ENCODE assay signal across 1 cellular context in the genomic region with DNA sequence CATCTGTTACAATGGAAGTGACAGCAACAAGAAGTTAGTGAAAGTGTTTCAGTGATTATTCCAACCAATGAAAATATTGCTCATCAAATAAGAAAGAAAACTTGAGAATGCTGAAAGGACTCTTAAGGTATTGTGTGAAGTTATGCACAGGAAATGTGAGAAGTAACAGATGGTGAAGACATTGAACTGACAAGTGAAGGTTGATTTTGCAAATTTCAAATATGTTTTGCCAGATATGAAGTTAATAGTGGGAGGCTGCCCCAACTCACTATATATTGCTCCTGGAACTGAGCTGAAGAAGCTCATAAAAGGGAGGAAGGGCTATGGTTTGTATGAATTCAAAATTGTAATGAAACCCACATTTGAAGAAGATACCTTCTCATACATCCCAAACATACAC.
TF ChIP-seq lines count a peak whose summit lies in the region.

No MANE protein-coding gene starts in this region.

TF ChIP-seq in GM23338, 12 proteins besides CTCF, POLR2A, EP300 and RAD21:
- TF ChIP-seq, protein P1, sequence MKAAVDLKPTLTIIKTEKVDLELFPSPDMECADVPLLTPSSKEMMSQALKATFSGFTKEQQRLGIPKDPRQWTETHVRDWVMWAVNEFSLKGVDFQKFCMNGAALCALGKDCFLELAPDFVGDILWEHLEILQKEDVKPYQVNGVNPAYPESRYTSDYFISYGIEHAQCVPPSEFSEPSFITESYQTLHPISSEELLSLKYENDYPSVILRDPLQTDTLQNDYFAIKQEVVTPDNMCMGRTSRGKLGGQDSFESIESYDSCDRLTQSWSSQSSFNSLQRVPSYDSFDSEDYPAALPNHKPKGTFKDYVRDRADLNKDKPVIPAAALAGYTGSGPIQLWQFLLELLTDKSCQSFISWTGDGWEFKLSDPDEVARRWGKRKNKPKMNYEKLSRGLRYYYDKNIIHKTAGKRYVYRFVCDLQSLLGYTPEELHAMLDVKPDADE (IDR thresholded peaks at IDR 0.05): no peak
- TF ChIP-seq ZNF114 (CRISPR knock-in tag; IDR thresholded peaks at IDR 0.05) (no peak), EZH2 (IDR thresholded peaks at IDR 0.05; ENCODE audit: low read depth, unreplicated experiment) (no peak), EZH2phosphoT487 (IDR thresholded peaks at IDR 0.05; ENCODE audit: unreplicated experiment) (no peak), CREB1 (CRISPR knock-in tag; IDR thresholded peaks at IDR 0.05; ENCODE audit: low read depth) (no peak), JUNB (IDR thresholded peaks at IDR 0.05; ENCODE audit: unreplicated experiment) (no peak), STAT1 (IDR thresholded peaks at IDR 0.05; ENCODE audit: unreplicated experiment) (no peak), POLR2AphosphoS5 (IDR thresholded peaks at IDR 0.05; ENCODE audit: low read depth) (no peak), NANOG (IDR thresholded peaks at IDR 0.05; ENCODE audit: borderline replicate concordance) (no peak), ZNF331 (CRISPR knock-in tag; IDR thresholded peaks at IDR 0.05; ENCODE audit: low read depth) (no peak)
- TF ChIP-seq, protein P2, sequence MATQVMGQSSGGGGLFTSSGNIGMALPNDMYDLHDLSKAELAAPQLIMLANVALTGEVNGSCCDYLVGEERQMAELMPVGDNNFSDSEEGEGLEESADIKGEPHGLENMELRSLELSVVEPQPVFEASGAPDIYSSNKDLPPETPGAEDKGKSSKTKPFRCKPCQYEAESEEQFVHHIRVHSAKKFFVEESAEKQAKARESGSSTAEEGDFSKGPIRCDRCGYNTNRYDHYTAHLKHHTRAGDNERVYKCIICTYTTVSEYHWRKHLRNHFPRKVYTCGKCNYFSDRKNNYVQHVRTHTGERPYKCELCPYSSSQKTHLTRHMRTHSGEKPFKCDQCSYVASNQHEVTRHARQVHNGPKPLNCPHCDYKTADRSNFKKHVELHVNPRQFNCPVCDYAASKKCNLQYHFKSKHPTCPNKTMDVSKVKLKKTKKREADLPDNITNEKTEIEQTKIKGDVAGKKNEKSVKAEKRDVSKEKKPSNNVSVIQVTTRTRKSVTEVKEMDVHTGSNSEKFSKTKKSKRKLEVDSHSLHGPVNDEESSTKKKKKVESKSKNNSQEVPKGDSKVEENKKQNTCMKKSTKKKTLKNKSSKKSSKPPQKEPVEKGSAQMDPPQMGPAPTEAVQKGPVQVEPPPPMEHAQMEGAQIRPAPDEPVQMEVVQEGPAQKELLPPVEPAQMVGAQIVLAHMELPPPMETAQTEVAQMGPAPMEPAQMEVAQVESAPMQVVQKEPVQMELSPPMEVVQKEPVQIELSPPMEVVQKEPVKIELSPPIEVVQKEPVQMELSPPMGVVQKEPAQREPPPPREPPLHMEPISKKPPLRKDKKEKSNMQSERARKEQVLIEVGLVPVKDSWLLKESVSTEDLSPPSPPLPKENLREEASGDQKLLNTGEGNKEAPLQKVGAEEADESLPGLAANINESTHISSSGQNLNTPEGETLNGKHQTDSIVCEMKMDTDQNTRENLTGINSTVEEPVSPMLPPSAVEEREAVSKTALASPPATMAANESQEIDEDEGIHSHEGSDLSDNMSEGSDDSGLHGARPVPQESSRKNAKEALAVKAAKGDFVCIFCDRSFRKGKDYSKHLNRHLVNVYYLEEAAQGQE (IDR thresholded peaks at IDR 0.05; ENCODE audit: unreplicated experiment): no peak
- TF ChIP-seq, protein P3, sequence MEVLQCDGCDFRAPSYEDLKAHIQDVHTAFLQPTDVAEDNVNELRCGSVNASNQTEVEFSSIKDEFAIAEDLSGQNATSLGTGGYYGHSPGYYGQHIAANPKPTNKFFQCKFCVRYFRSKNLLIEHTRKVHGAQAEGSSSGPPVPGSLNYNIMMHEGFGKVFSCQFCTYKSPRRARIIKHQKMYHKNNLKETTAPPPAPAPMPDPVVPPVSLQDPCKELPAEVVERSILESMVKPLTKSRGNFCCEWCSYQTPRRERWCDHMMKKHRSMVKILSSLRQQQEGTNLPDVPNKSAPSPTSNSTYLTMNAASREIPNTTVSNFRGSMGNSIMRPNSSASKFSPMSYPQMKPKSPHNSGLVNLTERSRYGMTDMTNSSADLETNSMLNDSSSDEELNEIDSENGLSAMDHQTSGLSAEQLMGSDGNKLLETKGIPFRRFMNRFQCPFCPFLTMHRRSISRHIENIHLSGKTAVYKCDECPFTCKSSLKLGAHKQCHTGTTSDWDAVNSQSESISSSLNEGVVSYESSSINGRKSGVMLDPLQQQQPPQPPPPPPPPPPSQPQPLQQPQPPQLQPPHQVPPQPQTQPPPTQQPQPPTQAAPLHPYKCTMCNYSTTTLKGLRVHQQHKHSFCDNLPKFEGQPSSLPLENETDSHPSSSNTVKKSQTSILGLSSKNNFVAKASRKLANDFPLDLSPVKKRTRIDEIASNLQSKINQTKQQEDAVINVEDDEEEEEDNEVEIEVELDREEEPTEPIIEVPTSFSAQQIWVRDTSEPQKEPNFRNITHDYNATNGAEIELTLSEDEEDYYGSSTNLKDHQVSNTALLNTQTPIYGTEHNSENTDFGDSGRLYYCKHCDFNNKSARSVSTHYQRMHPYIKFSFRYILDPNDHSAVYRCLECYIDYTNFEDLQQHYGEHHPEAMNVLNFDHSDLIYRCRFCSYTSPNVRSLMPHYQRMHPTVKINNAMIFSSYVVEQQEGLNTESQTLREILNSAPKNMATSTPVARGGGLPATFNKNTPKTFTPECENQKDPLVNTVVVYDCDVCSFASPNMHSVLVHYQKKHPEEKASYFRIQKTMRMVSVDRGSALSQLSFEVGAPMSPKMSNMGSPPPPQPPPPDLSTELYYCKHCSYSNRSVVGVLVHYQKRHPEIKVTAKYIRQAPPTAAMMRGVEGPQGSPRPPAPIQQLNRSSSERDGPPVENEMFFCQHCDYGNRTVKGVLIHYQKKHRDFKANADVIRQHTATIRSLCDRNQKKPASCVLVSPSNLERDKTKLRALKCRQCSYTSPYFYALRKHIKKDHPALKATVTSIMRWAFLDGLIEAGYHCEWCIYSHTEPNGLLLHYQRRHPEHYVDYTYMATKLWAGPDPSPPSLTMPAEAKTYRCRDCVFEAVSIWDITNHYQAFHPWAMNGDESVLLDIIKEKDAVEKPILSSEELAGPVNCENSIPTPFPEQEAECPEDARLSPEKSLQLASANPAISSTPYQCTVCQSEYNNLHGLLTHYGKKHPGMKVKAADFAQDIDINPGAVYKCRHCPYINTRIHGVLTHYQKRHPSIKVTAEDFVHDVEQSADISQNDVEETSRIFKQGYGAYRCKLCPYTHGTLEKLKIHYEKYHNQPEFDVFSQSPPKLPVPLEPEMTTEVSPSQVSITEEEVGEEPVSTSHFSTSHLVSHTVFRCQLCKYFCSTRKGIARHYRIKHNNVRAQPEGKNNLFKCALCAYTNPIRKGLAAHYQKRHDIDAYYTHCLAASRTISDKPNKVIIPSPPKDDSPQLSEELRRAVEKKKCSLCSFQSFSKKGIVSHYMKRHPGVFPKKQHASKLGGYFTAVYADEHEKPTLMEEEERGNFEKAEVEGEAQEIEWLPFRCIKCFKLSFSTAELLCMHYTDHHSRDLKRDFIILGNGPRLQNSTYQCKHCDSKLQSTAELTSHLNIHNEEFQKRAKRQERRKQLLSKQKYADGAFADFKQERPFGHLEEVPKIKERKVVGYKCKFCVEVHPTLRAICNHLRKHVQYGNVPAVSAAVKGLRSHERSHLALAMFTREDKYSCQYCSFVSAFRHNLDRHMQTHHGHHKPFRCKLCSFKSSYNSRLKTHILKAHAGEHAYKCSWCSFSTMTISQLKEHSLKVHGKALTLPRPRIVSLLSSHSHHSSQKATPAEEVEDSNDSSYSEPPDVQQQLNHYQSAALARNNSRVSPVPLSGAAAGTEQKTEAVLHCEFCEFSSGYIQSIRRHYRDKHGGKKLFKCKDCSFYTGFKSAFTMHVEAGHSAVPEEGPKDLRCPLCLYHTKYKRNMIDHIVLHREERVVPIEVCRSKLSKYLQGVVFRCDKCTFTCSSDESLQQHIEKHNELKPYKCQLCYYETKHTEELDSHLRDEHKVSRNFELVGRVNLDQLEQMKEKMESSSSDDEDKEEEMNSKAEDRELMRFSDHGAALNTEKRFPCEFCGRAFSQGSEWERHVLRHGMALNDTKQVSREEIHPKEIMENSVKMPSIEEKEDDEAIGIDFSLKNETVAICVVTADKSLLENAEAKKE (CRISPR knock-in tag; IDR thresholded peaks at IDR 0.05): no peak
